Comparison of ENCODE assay signal across 18 cellular contexts in the genomic region with DNA sequence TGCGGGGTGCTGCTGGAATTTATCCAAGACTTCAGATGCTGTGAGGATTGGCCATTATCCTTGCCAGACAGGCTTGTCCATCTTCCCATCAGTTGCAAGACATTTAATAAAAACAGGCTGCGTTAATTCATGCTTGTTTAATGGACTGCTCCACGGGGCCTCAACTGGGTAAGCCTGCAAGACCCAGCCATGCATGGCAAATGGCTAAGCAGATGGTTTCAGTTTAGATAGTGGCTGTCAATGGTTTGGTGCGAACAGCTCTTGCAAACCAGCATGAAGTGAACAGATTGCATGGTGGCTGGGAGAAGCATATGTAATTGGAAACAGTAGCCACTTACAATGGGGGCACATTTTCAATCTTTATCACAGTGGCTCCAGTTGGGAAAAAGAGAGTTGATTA.
DNase-seq lines count a peak whose midpoint lies in the region; ATAC-seq, FAIRE-seq and TF ChIP-seq lines count a peak whose summit lies in the region.
"Had no signal": no experiment of that assay in that cellular context is flagged by ENCODE, and none has a peak within 500 bp of the region (broad histone marks: within the 10 kb centered on the region; RNA-seq: fewer than 3 reads in every experiment).

No MANE protein-coding gene starts in this region.

- H3K9me3 ChIP-seq in small intestine (ENCODE audit: control insufficient read depth, low read depth) = no peaks in the 10 kb centered on the region
- H3K9me3 ChIP-seq: uterus had no signal

- H3K4me3 ChIP-seq in fibroblast of villous mesenchyme (ENCODE audit: low read depth, low read length) (no peak overlapping the region), small intestine (ENCODE audit: low read depth in 1 of 2, low read length in 2 of 2) (no peak overlapping the region)
- H3K4me3 ChIP-seq: uterus had no signal

- no peak overlapping the region for H3K27ac ChIP-seq in small intestine (ENCODE audit: low read depth in 1 of 2, low read length in 1 of 2)
- H3K27ac ChIP-seq: uterus had no signal

- WGBS in small intestine, 3 donors = 85 to 90% (median 88%) methylated on average over 4 of the region's 4 CpGs

- H3K4me1 Mint-ChIP-seq in activated naive CD8-positive, alpha-beta T cell treated with anti-CD3 and anti-CD28 coated beads, Interleukin-2, amount 50 U/mL, for 24 hours = no peaks in the 10 kb centered on the region
- H3K4me1 Mint-ChIP-seq: natural killer cell had no signal

- peak; percentile 47 for ATAC-seq in GM19463 (IDR thresholded peaks at IDR 0.05; ENCODE audit: unreplicated experiment)
- no peak for ATAC-seq in activated naive CD8-positive, alpha-beta T cell treated with anti-CD3 and anti-CD28 coated beads, Interleukin-2, amount 50 U/mL, for 24 hours
- ATAC-seq: natural killer cell had no signal

- no peaks in the 10 kb centered on the region for H3K4me1 ChIP-seq in small intestine (ENCODE audit: control insufficient read depth in 2 of 2, insufficient read depth in 1 of 2, low read depth in 1 of 2, low read length in 1 of 2)
- H3K4me1 ChIP-seq: uterus had no signal

- TF ChIP-seq CTCF in fibroblast of villous mesenchyme (IDR thresholded peaks at IDR 0.05; ENCODE audit: insufficient read depth, low read depth, low read length) = no peak

- H3K27me3 ChIP-seq in small intestine (ENCODE audit: control insufficient read depth in 2 of 2, insufficient read depth in 2 of 2, low read length in 2 of 2) = no peaks in the 10 kb centered on the region
- H3K27me3 ChIP-seq: uterus had no signal

- no peaks in the 10 kb centered on the region for H3K27me3 Mint-ChIP-seq in activated naive CD8-positive, alpha-beta T cell treated with anti-CD3 and anti-CD28 coated beads, Interleukin-2, amount 50 U/mL, for 24 hours

- FAIRE-seq in small intestine (lab: Jason Lieb, UNC) = no peak
- FAIRE-seq: GM12892 had no signal

- no peaks in the 10 kb centered on the region for H3K36me3 ChIP-seq in small intestine (ENCODE audit: control insufficient read depth in 2 of 2, insufficient read depth in 2 of 2, low read length in 2 of 2)
- H3K36me3 ChIP-seq: uterus had no signal

- peaks cover 3% of the 10 kb centered on the region for H3K9me3 Mint-ChIP-seq in activated naive CD8-positive, alpha-beta T cell treated with anti-CD3 and anti-CD28 coated beads, Interleukin-2, amount 50 U/mL, for 24 hours

- H3K27ac Mint-ChIP-seq in activated naive CD8-positive, alpha-beta T cell treated with anti-CD3 and anti-CD28 coated beads, Interleukin-2, amount 50 U/mL, for 24 hours = no peak overlapping the region
- H3K27ac Mint-ChIP-seq: natural killer cell, progenitor cell of endocrine pancreas had no signal

- in situ Hi-C loops in ACHN (cut with HindIII; ENCODE audit: low pct_ligation_motif_present, low pct_unique_long_range_greater_than_20kb, low sequenced_read_pairs) = no loop called here

- DNase-seq in DMS 273 (lab: John Stamatoyannopoulos, UW; ENCODE audit: unreplicated experiment) (peak; percentile 96), NCI-H526 treated with DMSO at 0.1 percent for 48 hours (lab: John Stamatoyannopoulos, UW) (peak; percentile 70), fibroblast of villous mesenchyme (ENCODE audit: low read depth) (peak; percentile 29), small intestine (no peak), ACHN (no peak)
- DNase-seq in activated naive CD8-positive, alpha-beta T cell treated with anti-CD3 and anti-CD28 coated beads, Interleukin-2, amount 50 U/mL, for 24 hours = no peak
- DNase-seq: activated CD4-positive, alpha-beta T cell treated with anti-CD3 and anti-CD28 coated beads, Interleukin-2, amount 50 U/mL, for 1 hour; activated naive CD4-positive, alpha-beta T cell; GF-D8; hippocampal formation; islet precursor cell; natural killer cell; NCI-H2029; stimulated activated CD4-positive, alpha-beta T cell treated with anti-CD3 and anti-CD28 coated beads, Interleukin-4, amount 100 ng/mL, for 1 hour; uterus had no signal

- H3K36me3 Mint-ChIP-seq in activated naive CD8-positive, alpha-beta T cell treated with anti-CD3 and anti-CD28 coated beads, Interleukin-2, amount 50 U/mL, for 24 hours (ENCODE audit: low read depth) = no peaks in the 10 kb centered on the region
- H3K36me3 Mint-ChIP-seq: natural killer cell had no signal

- no peak overlapping the region for H3K4me3 Mint-ChIP-seq in activated naive CD8-positive, alpha-beta T cell treated with anti-CD3 and anti-CD28 coated beads, Interleukin-2, amount 50 U/mL, for 24 hours
- H3K4me3 Mint-ChIP-seq: natural killer cell had no signal

Comparison
In these comparisons a context has a peak if more than half of its experiments do, and no peak if none do; other contexts are left out.
1. DNase-seq: peak in DMS 273 (single experiment), NCI-H526 treated with DMSO at 0.1 percent for 48 hours (single experiment) and fibroblast of villous mesenchyme (single experiment); none in small intestine (single experiment), activated naive CD8-positive, alpha-beta T cell treated with anti-CD3 and anti-CD28 coated beads, Interleukin-2, amount 50 U/mL, for 24 hours (single experiment) and ACHN (single experiment).